8 cellular contexts compared by ENCODE assay signal in the genomic region with DNA sequence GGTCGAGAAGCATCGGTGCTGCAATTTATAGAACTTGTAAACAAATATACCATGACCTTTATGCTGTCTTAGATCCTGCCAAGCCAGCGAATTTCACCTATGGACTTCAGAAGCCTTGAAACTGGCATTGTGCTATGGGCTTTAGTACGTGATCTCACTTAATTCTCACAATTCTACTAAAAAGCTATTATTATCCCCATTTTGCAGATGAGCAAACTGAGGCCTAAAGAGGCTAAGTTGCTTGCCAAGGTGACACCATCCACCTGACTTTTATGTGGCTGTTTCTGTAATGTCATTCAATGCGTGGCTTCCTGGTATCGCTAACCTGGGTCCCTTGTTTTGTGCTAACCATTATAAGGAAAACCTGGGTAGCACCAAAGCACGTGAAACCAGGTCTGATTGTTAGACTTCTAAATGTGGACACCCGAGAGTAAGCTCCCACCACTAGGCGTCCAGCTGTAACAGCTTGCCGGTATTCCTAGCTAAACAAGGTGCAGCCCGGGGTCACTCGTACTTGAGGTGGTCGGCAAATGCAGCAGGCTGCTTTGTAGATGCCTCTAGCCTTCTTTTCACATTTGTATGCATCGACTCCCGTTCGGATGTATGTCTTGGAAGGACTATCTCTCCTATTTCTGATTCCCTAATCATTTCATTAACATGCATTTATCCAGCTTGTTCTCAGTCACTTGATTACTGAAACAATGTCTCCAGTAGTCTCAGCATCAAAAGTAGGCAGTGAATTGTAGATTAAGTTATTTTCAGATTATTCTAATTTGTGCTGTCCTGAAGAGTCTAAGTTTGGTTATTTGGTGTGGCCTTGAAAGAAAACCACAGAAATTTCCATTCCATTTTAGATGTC. TPM values are rescaled to one million over a fixed set of nuclear protein-coding genes. Genes with fewer than 3 reads are reported as not detected.
A peak's percentile ranks its signal among the peaks of the same experiment; 100 is the strongest.
DNase-seq lines count a peak whose midpoint lies in the region; ATAC-seq and TF ChIP-seq lines count a peak whose summit lies in the region.

No MANE protein-coding gene starts in this region.

- no peaks in the 10 kb centered on the region for H3K9me3 ChIP-seq in HCT116 (ENCODE audit: control insufficient read depth in 1 of 2, insufficient read depth in 1 of 2, low read depth in 1 of 2, low read length in 2 of 2)
- no peaks in the 10 kb centered on the region for H3K9me3 ChIP-seq in iPS DF 6.9 (ENCODE audit: control insufficient read depth, insufficient read depth, low read length)

- peak overlapping the region; percentile 76 for H3K4me2 ChIP-seq in HCT116 (ENCODE audit: low read length)

- H2AFZ ChIP-seq in HCT116 (ENCODE audit: low read depth, low read length, poor library complexity, severe bottlenecking) = no peak overlapping the region

- no peaks in the 10 kb centered on the region for H3K9me3 Mint-ChIP-seq in activated T-helper 17 cell treated with anti-CD3 and anti-CD28 coated beads, Interleukin-2, amount 50 U/mL, for 72 hours

- intact Hi-C loops in HCT116 (cut with micrococcal nuclease) = loop anchor here (5.0 kb wide), 1 partner anchor 221 kb away; no protein-coding TSS in a partner anchor

- POLR2A ChIA-PET in HCT116 (lab: Charles Lee) = no interaction called here

- ATAC-seq in HCT116 (no peak), HG02885 (IDR thresholded peaks at IDR 0.05; ENCODE audit: poor library complexity, unreplicated experiment) (no peak)
- peak; percentile 19 for ATAC-seq in activated T-helper 17 cell treated with anti-CD3 and anti-CD28 coated beads, Interleukin-2, amount 50 U/mL, for 72 hours (replicated peaks)

- H3K27ac ChIP-seq in HCT116 (ENCODE audit: low read depth, low read length) = no peak overlapping the region
- H3K27ac ChIP-seq in iPS DF 6.9 (ENCODE audit: low read length) = no peak overlapping the region

- peak overlapping the region; percentile 87 for H3K27ac Mint-ChIP-seq in activated T-helper 17 cell treated with anti-CD3 and anti-CD28 coated beads, Interleukin-2, amount 50 U/mL, for 72 hours

- H3K4me1 Mint-ChIP-seq in activated T-helper 17 cell treated with anti-CD3 and anti-CD28 coated beads, Interleukin-2, amount 50 U/mL, for 72 hours = peaks cover 5% of the 10 kb centered on the region

- TF ChIP-seq CTCF in AG10803 (conservative IDR thresholded peaks at IDR 0.05; ENCODE audit: low read length) (peak; percentile 66), HCT116 (IDR thresholded peaks at IDR 0.05 in 2 of 3, conservative IDR thresholded peaks at IDR 0.05 in 1 of 3; ENCODE audit: borderline replicate concordance in 1 of 3, insufficient read depth in 1 of 3, low read depth in 2 of 3, low read length in 2 of 3) (peak in 2 of 3 experiments; percentile 34 to 41; a peak in 3 of 6 replicates)

- TF ChIP-seq RAD21 in HCT116 (IDR thresholded peaks at IDR 0.05; ENCODE audit: low read depth) = no peak; the same call in 1 of the 2 replicates

- H3K27me3 ChIP-seq in HCT116 (ENCODE audit: insufficient read depth, low read length) (no peaks in the 10 kb centered on the region), iPS DF 6.9 (ENCODE audit: control insufficient read depth, insufficient read depth, low read length) (no peaks in the 10 kb centered on the region)

- TSS peak; percentile 43 for BruUV-seq in HCT116 (replicated peaks; lab: Mats Ljungman, UMichigan)

- no peaks in the 10 kb centered on the region for H4K20me1 ChIP-seq in HCT116 (ENCODE audit: insufficient read depth)

- peaks cover 56% of the 10 kb centered on the region for H3K79me2 ChIP-seq in HCT116 (ENCODE audit: insufficient read depth, low read length)

- peak overlapping the region; percentile 89 for H3K9ac ChIP-seq in HCT116 (ENCODE audit: low read length)

- DNase-seq in AG10803 (ENCODE audit: low read depth) (peak; percentile 54), HCT116 (ENCODE audit: low read depth, low spot score) (no peak), iPS DF 6.9 (ENCODE audit: low read depth, low spot score) (no peak), skeletal muscle cell (ENCODE audit: low read depth) (no peak), GOT3 (lab: John Stamatoyannopoulos, UW) (no peak)
- no peak for DNase-seq in effector CD4-positive, alpha-beta T cell

- peak overlapping the region; percentile 87 for H3K4me3 Mint-ChIP-seq in activated T-helper 17 cell treated with anti-CD3 and anti-CD28 coated beads, Interleukin-2, amount 50 U/mL, for 72 hours

- no peaks in the 10 kb centered on the region for H3K9me2 ChIP-seq in HCT116 (ENCODE audit: insufficient read depth)

- no peak for TF ChIP-seq POLR2A in HCT116 (IDR thresholded peaks at IDR 0.05; ENCODE audit: borderline replicate concordance, extremely low read depth, insufficient read depth, insufficient read length)

- peaks cover 11% of the 10 kb centered on the region for H3K36me3 Mint-ChIP-seq in activated T-helper 17 cell treated with anti-CD3 and anti-CD28 coated beads, Interleukin-2, amount 50 U/mL, for 72 hours (ENCODE audit: low read depth)

- H3K4me1 ChIP-seq in HCT116 (ENCODE audit: control insufficient read depth in 1 of 2, insufficient read depth in 2 of 2, low read length in 2 of 2) (peaks cover 15 to 48% of the 10 kb centered on the region in 2 experiments; a peak in 3 of 4 replicates), iPS DF 6.9 (ENCODE audit: control insufficient read depth, insufficient read depth, low read length) (no peaks in the 10 kb centered on the region; the same call in 1 of the 2 replicates)

- RAD21 ChIA-PET in HCT116 (lab: Charles Lee; ENCODE audit: low non-redundant PET in 1 of 2, low total read pairs in 2 of 2, uncharacterized antibody in 2 of 2, unreplicated experiment in 2 of 2) = interaction anchor here in 1 of 2 experiments (0.7 kb wide), 1 partner anchor 90 kb away, joined by 3 read pairs; no protein-coding TSS in a partner anchor

- H3K4me3 ChIP-seq in AG10803 (ENCODE audit: low read length) (peak overlapping the region; percentile 73), HCT116 (replicated peaks in 1 of 2; ENCODE audit: low read depth in 1 of 2, low read length in 2 of 2) (peak overlapping the region; percentile 63 to 76), iPS DF 6.9 (ENCODE audit: low read length) (peak overlapping the region; percentile 91; the same call in 1 of the 2 replicates), skeletal muscle cell (ENCODE audit: low read depth, low read length) (peak overlapping the region; percentile 80)

- no peaks in the 10 kb centered on the region for H3K36me3 ChIP-seq in HCT116 (ENCODE audit: control insufficient read depth in 1 of 2, insufficient read depth in 2 of 2, low read length in 2 of 2)
- no peaks in the 10 kb centered on the region for H3K36me3 ChIP-seq in iPS DF 6.9 (ENCODE audit: control insufficient read depth, insufficient read depth, low read length)

- H3K27me3 Mint-ChIP-seq in activated T-helper 17 cell treated with anti-CD3 and anti-CD28 coated beads, Interleukin-2, amount 50 U/mL, for 72 hours = no peaks in the 10 kb centered on the region

- WGBS in iPS DF 6.9 (ENCODE audit: insufficient coverage, insufficient read length) = no CpG with 5 or more reads among the region's 16 CpGs

- CTCF ChIA-PET in HCT116 (lab: Charles Lee) = interaction anchor here (0.9 to 1.1 kb wide), 3 partner anchors 43 to 90 kb away, joined by 4 to 5 read pairs (median 4); no protein-coding TSS in a partner anchor

TF ChIP-seq in HCT116, 20 proteins besides CTCF, POLR2A, EP300 and RAD21:
- TF ChIP-seq POLR2AphosphoS5 (IDR thresholded peaks at IDR 0.05; ENCODE audit: low read depth, low read length) = no peak
- TF ChIP-seq SIN3A (IDR thresholded peaks at IDR 0.05; ENCODE audit: low read depth) = no peak
- TF ChIP-seq EGR1 (IDR thresholded peaks at IDR 0.05; ENCODE audit: low read depth) = no peak
- TF ChIP-seq ZFX (IDR thresholded peaks at IDR 0.05) = no peak
- TF ChIP-seq CBX3 (IDR thresholded peaks at IDR 0.05; ENCODE audit: low read depth) = no peak
- TF ChIP-seq ZNF274 (IDR thresholded peaks at IDR 0.05; ENCODE audit: low read depth, low read length) = no peak
- TF ChIP-seq YY1 (IDR thresholded peaks at IDR 0.05; ENCODE audit: extremely low read depth, insufficient replicate concordance, low read depth, low read length) = no peak
- TF ChIP-seq, protein P1, sequence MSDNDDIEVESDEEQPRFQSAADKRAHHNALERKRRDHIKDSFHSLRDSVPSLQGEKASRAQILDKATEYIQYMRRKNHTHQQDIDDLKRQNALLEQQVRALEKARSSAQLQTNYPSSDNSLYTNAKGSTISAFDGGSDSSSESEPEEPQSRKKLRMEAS (IDR thresholded peaks at IDR 0.05) = no peak
- TF ChIP-seq JUND (IDR thresholded peaks at IDR 0.05) = no peak

RNA-seq across cellular contexts. Expression of gene SYNJ2, which starts 1.1 kb away (rescaled TPM):
- total RNA-seq in HCT116 (2021; ENCODE audit: unreplicated experiment) = 23.9 TPM
- polyA plus RNA-seq in HCT116 (2012) = 11.6 and 12.6 TPM in 2 replicates
- 10 to 100 TPM; 28.0 to 32.0 TPM for total RNA-seq in activated T-helper 17 cell treated with anti-CD3 and anti-CD28 coated beads, Interleukin-2, amount 50 U/mL, for 72 hours
